In the genomic region with DNA sequence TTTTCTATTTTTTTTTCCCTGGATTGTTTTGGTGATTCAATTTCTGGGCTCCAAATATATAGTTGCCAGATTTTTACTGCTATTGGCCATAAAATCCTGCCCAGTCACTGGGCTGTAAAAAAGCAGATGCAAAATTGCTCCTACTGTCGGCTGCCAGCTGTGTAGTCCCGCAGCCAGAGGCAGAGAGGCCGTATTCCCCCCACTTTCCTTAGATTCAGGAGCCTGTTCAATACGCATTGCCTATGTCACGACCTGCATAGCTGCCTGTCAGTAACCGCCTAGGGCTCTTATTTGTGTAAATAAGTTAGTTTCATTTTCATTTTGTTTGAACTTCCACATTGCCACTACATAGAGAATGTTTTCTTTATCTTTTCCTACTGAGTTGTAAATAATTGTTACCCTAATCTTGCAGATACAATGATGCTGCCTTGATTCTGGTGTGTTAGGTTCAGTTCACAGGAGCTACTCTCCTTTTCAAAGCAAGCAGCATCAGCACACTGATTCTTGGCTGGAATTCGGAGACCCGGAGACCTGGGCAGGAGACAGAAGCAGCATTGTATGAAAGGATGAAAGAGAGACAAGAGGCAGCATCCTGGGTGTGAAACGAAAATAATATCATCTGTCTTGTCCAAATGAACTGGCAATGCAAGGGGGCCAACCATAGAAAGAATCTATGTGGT, we compare ENCODE assay signal across 8 cellular contexts. TPM values are rescaled to one million over a fixed set of nuclear protein-coding genes. Genes with fewer than 3 reads are reported as not detected.
A peak's percentile ranks its signal among the peaks of the same experiment; 100 is the strongest.
DNase-seq lines count a peak whose midpoint lies in the region; ATAC-seq, FAIRE-seq and TF ChIP-seq lines count a peak whose summit lies in the region.

No MANE protein-coding gene starts in this region.

- peak; percentile 86 for ATAC-seq in GM18511 (IDR thresholded peaks at IDR 0.05; ENCODE audit: unreplicated experiment)
- peak; percentile 65 for ATAC-seq in HG03060 (IDR thresholded peaks at IDR 0.05; ENCODE audit: low read depth, unreplicated experiment)

- peaks cover 12% of the 10 kb centered on the region for H3K36me3 Mint-ChIP-seq in nephron progenitor cell (ENCODE audit: low read depth)

- no peaks in the 10 kb centered on the region for H3K27me3 Mint-ChIP-seq in nephron progenitor cell (ENCODE audit: low read depth, poor library complexity)

- no peak overlapping the region for H3K27ac ChIP-seq in SJSA1

- DNase-seq in AG08395 (ENCODE audit: low spot score) (peak; percentile 52), SJSA1 (ENCODE audit: low read depth in 1 of 2, low spot score in 2 of 2) (peak in 1 of 2 experiments; percentile 37), epithelial cell of proximal tubule (ENCODE audit: low read depth) (no peak), nephron progenitor cell (peak; percentile 14), RCC 7860 (ENCODE audit: low spot score) (no peak), HUDEP-2 (lab: John Stamatoyannopoulos, UW; ENCODE audit: unreplicated experiment in 76 of 76) (no peak)

- peak overlapping the region; percentile 41 for H3K27ac Mint-ChIP-seq in nephron progenitor cell

- H3K27me3 ChIP-seq in SJSA1 (replicated peaks): no peaks in the 10 kb centered on the region

- H3K4me3 ChIP-seq in SJSA1 (peak overlapping the region; percentile 26), epithelial cell of proximal tubule (ENCODE audit: low read depth, low read length) (peak overlapping the region; percentile 42)

- H3K4me3 Mint-ChIP-seq in nephron progenitor cell: no peak overlapping the region

- peaks cover 7% of the 10 kb centered on the region for H3K4me1 ChIP-seq in SJSA1 (replicated peaks)

- no peak for TF ChIP-seq CTCF in epithelial cell of proximal tubule (conservative IDR thresholded peaks at IDR 0.05; ENCODE audit: low read depth, low read length)
- no peak for TF ChIP-seq CTCF in nephron progenitor cell (IDR thresholded peaks at IDR 0.05)

- H3K36me3 ChIP-seq in SJSA1: no peaks in the 10 kb centered on the region

- FAIRE-seq in RCC 7860 (lab: Jason Lieb, UNC): no peak

- no peaks in the 10 kb centered on the region for H3K9me3 ChIP-seq in SJSA1 (replicated peaks)

- peaks cover 33% of the 10 kb centered on the region for H3K9me3 Mint-ChIP-seq in nephron progenitor cell

- peaks cover 15% of the 10 kb centered on the region for H3K4me1 Mint-ChIP-seq in nephron progenitor cell

RNA-seq across cellular contexts. Expression of gene UST, which starts 46.0 kb away (rescaled TPM):
- total RNA-seq in SJSA1 (2014; rRNA removed; shearing (Covaris generic)): 6.7 and 7.6 TPM in 2 replicates
- 1.1 TPM in 2 replicates for total RNA-seq in epithelial cell of proximal tubule

Comparison
In these comparisons a context has a peak if more than half of its experiments do, and no peak if none do; other contexts are left out.
1. DNase-seq: peak in AG08395 (single experiment) and nephron progenitor cell (single experiment); none in epithelial cell of proximal tubule (single experiment), RCC 7860 (single experiment) and HUDEP-2 (0 of 76).